In genomic region chr6:44072959-44073611, GRCh38 we compare ENCODE assay signal across 8 cellular contexts. TPM values are rescaled to one million over a fixed set of nuclear protein-coding genes. Genes with fewer than 3 reads are reported as not detected.
DNase-seq lines count a peak whose midpoint lies in the region; ATAC-seq and TF ChIP-seq lines count a peak whose summit lies in the region.

No MANE protein-coding gene starts in this region.

- H3K27me3 Mint-ChIP-seq in IgD-negative memory B cell, result peaks cover 23% of the 10 kb centered on the region

- peaks cover 24% of the 10 kb centered on the region for H3K27me3 ChIP-seq in neuron (ENCODE audit: insufficient read depth, low read length)
- no peaks in the 10 kb centered on the region for H3K27me3 ChIP-seq in suprapubic skin

- H3K9me3 ChIP-seq in neuron (ENCODE audit: low read length) (no peaks in the 10 kb centered on the region), suprapubic skin (no peaks in the 10 kb centered on the region)

- TF ChIP-seq EP300 in suprapubic skin (IDR thresholded peaks at IDR 0.05), result no peak

- 2% methylated on average over 33 of the region's 55 CpGs for WGBS in suprapubic skin

- DNase-seq in CD1c-positive myeloid dendritic cell (ENCODE audit: extremely low spot score), result peak; percentile 86
- peak; percentile 66 for DNase-seq in activated T-cell treated with anti-CD3 and anti-CD28 coated beads for 24 hours (ENCODE audit: low read depth)
- peak; percentile 69 for DNase-seq in fibroblast of mammary gland (ENCODE audit: low read depth)
- peak in 1 of 2 donors; percentile 81 for DNase-seq in suprapubic skin (ENCODE audit: low spot score in 2 of 2)
- DNase-seq in NCI-H510A (lab: John Stamatoyannopoulos, UW), result no peak

- H3K36me3 ChIP-seq in neuron (ENCODE audit: insufficient read depth, low read length), result no peaks in the 10 kb centered on the region
- H3K36me3 ChIP-seq in suprapubic skin, result no peaks in the 10 kb centered on the region

- peaks cover 19% of the 10 kb centered on the region for H3K4me1 ChIP-seq in neuron (ENCODE audit: insufficient read depth, low read length)
- H3K4me1 ChIP-seq in suprapubic skin, result peaks cover 63% of the 10 kb centered on the region

- ATAC-seq in GM21447 (IDR thresholded peaks at IDR 0.05; ENCODE audit: unreplicated experiment), result peak; percentile 39

- H3K4me1 Mint-ChIP-seq in IgD-negative memory B cell, result peaks cover 6 to 11% (median 7%) of the 10 kb centered on the region in 3 donors

- peak overlapping the region; percentile 6 for H2AFZ ChIP-seq in neuron (ENCODE audit: low read depth, low read length)

- no peaks in the 10 kb centered on the region for H3K9me3 Mint-ChIP-seq in IgD-negative memory B cell

- peak overlapping the region; percentile 77 for H3K27ac ChIP-seq in suprapubic skin

- H3K27ac Mint-ChIP-seq in IgD-negative memory B cell, result peak overlapping the region; percentile 10 to 76 (median 67)

- peak overlapping the region; percentile 72 to 96 (median 90) for H3K4me3 Mint-ChIP-seq in IgD-negative memory B cell

- peaks cover 3% of the 10 kb centered on the region for H3K36me3 Mint-ChIP-seq in IgD-negative memory B cell

- no peak for TF ChIP-seq CTCF in fibroblast of mammary gland (conservative IDR thresholded peaks at IDR 0.05; ENCODE audit: control insufficient read depth, insufficient read depth, low read depth, low read length)
- no peak for TF ChIP-seq CTCF in suprapubic skin (IDR thresholded peaks at IDR 0.05)

- TF ChIP-seq POLR2A in suprapubic skin (IDR thresholded peaks at IDR 0.05), result no peak

- H3K4me3 ChIP-seq in fibroblast of mammary gland (ENCODE audit: control insufficient read depth, low read depth, low read length) (peak overlapping the region; percentile 44), neuron (ENCODE audit: low read length) (peak overlapping the region; percentile 51), suprapubic skin (peak overlapping the region; percentile 58)

RNA-seq across cellular contexts. Expression of gene MRPL14, which starts 54.2 kb away (rescaled TPM):
- polyA plus RNA-seq in IgD-negative memory B cell, result 70.6 TPM
- 10 to 100 TPM; 25.1 to 49.8 (median 44.0) TPM for total RNA-seq in suprapubic skin

RNA-seq across cellular contexts. Expression of gene TMEM63B, which starts 54.3 kb away (rescaled TPM):
- 2.8 TPM for polyA plus RNA-seq in IgD-negative memory B cell
- total RNA-seq in suprapubic skin, result 10 to 100 TPM; 71.5 to 89.0 (median 84.5) TPM
